8 cellular contexts compared by ENCODE assay signal in genomic region chr17:65559802-65560627, GRCh38.
A peak's percentile ranks its signal among the peaks of the same experiment; 100 is the strongest.
DNase-seq lines count a peak whose midpoint lies in the region; ATAC-seq lines count a peak whose summit lies in the region.

No MANE protein-coding gene starts in this region.

- no peaks in the 10 kb centered on the region for H3K36me3 Mint-ChIP-seq in activated naive CD8-positive, alpha-beta T cell treated with anti-CD3 and anti-CD28 coated beads, Interleukin-2, amount 50 U/mL, for 24 hours (ENCODE audit: low read depth)

- no peaks in the 10 kb centered on the region for H3K9me3 Mint-ChIP-seq in activated naive CD8-positive, alpha-beta T cell treated with anti-CD3 and anti-CD28 coated beads, Interleukin-2, amount 50 U/mL, for 24 hours

- H3K4me1 Mint-ChIP-seq in activated naive CD8-positive, alpha-beta T cell treated with anti-CD3 and anti-CD28 coated beads, Interleukin-2, amount 50 U/mL, for 24 hours: peaks cover 34% of the 10 kb centered on the region

- DNase-seq in D341Med (ENCODE audit: low spot score) (peak; percentile 84), NCI-H69 (lab: John Stamatoyannopoulos, UW) (peak; percentile 82)
- peak; percentile 27 for DNase-seq in activated naive CD8-positive, alpha-beta T cell treated with anti-CD3 and anti-CD28 coated beads, Interleukin-2, amount 50 U/mL, for 24 hours
- DNase-seq in stimulated activated CD4-positive, alpha-beta T cell treated with anti-CD3 and anti-CD28 coated beads, Interleukin-4, amount 100 ng/mL, for 4 hours: peak; percentile 10 to 21

- H3K27ac Mint-ChIP-seq in activated naive CD8-positive, alpha-beta T cell treated with anti-CD3 and anti-CD28 coated beads, Interleukin-2, amount 50 U/mL, for 24 hours: no peak overlapping the region

- peaks cover 9% of the 10 kb centered on the region for H3K27me3 Mint-ChIP-seq in activated naive CD8-positive, alpha-beta T cell treated with anti-CD3 and anti-CD28 coated beads, Interleukin-2, amount 50 U/mL, for 24 hours

- no peaks in the 10 kb centered on the region for H3K9me3 ChIP-seq in iPS-18c (ENCODE audit: control insufficient read depth, insufficient read depth, low read length)

- H3K4me3 Mint-ChIP-seq in activated naive CD8-positive, alpha-beta T cell treated with anti-CD3 and anti-CD28 coated beads, Interleukin-2, amount 50 U/mL, for 24 hours: peak overlapping the region; percentile 61

- ATAC-seq in activated naive CD8-positive, alpha-beta T cell treated with anti-CD3 and anti-CD28 coated beads, Interleukin-2, amount 50 U/mL, for 24 hours: no peak
- ATAC-seq in HG02938 (IDR thresholded peaks at IDR 0.05; ENCODE audit: unreplicated experiment) (no peak), HG03354 (IDR thresholded peaks at IDR 0.05; ENCODE audit: poor library complexity, severe bottlenecking, unreplicated experiment) (no peak), HG03442 (IDR thresholded peaks at IDR 0.05; ENCODE audit: unreplicated experiment) (no peak)

- H3K4me3 ChIP-seq in iPS-18c (ENCODE audit: insufficient read depth, low read depth, low read length): peak overlapping the region; percentile 93

Comparison
In these comparisons a context has a peak if more than half of its experiments do, and no peak if none do; other contexts are left out.
1. DNase-seq: peak in every context shown above with its lines; median percentile 84 in D341Med; 82 in NCI-H69; 27 in activated naive CD8-positive, alpha-beta T cell treated with anti-CD3 and anti-CD28 coated beads, Interleukin-2, amount 50 U/mL, for 24 hours; 16 in stimulated activated CD4-positive, alpha-beta T cell treated with anti-CD3 and anti-CD28 coated beads, Interleukin-4, amount 100 ng/mL, for 4 hours.